26 cellular contexts compared by ENCODE assay signal in the genomic region with DNA sequence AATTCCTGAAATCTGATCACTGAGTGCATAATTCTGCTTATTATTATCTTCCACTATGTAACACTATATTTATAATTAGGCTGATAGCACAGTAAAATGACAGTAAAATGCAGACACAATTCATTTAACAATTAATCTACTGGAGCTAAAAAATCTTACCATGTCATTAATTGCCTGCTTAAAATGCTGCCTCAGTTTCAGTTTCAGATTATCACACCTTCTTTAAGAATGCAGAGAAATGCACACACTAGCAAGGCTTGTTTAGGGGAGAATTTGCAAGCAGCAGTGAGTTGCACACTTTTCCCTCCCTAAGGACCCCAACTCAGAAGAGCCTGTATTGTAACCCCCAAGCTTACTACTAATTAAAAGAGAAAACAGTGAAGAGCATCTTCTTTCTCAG.
A peak's percentile ranks its signal among the peaks of the same experiment; 100 is the strongest.
DNase-seq lines count a peak whose midpoint lies in the region; ATAC-seq, FAIRE-seq and TF ChIP-seq lines count a peak whose summit lies in the region.
"Had no signal": no experiment of that assay in that cellular context is flagged by ENCODE, and none has a peak within 500 bp of the region (broad histone marks: within the 10 kb centered on the region; RNA-seq: fewer than 3 reads in every experiment).

No MANE protein-coding gene starts in this region.

- H3K4me1 ChIP-seq in MM.1S (ENCODE audit: low read length), result peaks cover 16% of the 10 kb centered on the region
- H3K4me1 ChIP-seq in smooth muscle cell (ENCODE audit: low read depth), result peaks cover 8% of the 10 kb centered on the region
- peaks cover 0 to 7% (median 0%) of the 10 kb centered on the region in 4 donors for H3K4me1 ChIP-seq in tibial nerve
- H3K4me1 ChIP-seq: SJCRH30 had no signal

- no peaks in the 10 kb centered on the region for H3K9me3 ChIP-seq in MM.1S (replicated peaks; ENCODE audit: insufficient read depth, low read length)
- H3K9me3 ChIP-seq in smooth muscle cell (replicated peaks; ENCODE audit: low read depth), result no peaks in the 10 kb centered on the region
- no peaks in the 10 kb centered on the region for H3K9me3 ChIP-seq in tibial nerve
- H3K9me3 ChIP-seq: MG63, SJCRH30 had no signal

- H3K4me3 ChIP-seq in MM.1S (ENCODE audit: low read length) (peak overlapping the region; percentile 15; the same call in 1 of the 2 replicates), smooth muscle cell (no peak overlapping the region), tibial nerve (no peak overlapping the region)
- H3K4me3 ChIP-seq: GM23248, K562, MG63, SJCRH30 had no signal

- TF ChIP-seq POLR2A in GM12891 (IDR thresholded peaks at IDR 0.05; ENCODE audit: low read depth, low read length) (no peak), tibial nerve (IDR thresholded peaks at IDR 0.05) (no peak)

- no peaks in the 10 kb centered on the region for H3K27me3 ChIP-seq in MM.1S (replicated peaks; ENCODE audit: insufficient read depth, low read length)
- no peaks in the 10 kb centered on the region for H3K27me3 ChIP-seq in smooth muscle cell (ENCODE audit: low read depth)
- no peaks in the 10 kb centered on the region for H3K27me3 ChIP-seq in tibial nerve
- H3K27me3 ChIP-seq: MG63, SJCRH30 had no signal

- FAIRE-seq in GM12891 (lab: Jason Lieb, UNC), result peak; percentile 75
- peak; percentile 80 for FAIRE-seq in GM18507 (lab: Jason Lieb, UNC)
- FAIRE-seq: HTR-8/SVneo, K562 had no signal

- H4K20me1 ChIP-seq in MM.1S (ENCODE audit: insufficient read depth, low read length) (no peaks in the 10 kb centered on the region), smooth muscle cell (ENCODE audit: low read depth) (peaks cover 7% of the 10 kb centered on the region)

- H3K4me2 ChIP-seq in MM.1S (ENCODE audit: low read depth, low read length) (peak overlapping the region; percentile 64), smooth muscle cell (peak overlapping the region; percentile 12)

- H3K27ac ChIP-seq in MM.1S (ENCODE audit: low read length), result peak overlapping the region; percentile 4; the same call in 1 of the 2 replicates
- H3K27ac ChIP-seq in smooth muscle cell (ENCODE audit: low read depth), result peak overlapping the region; percentile 32
- H3K27ac ChIP-seq in tibial nerve, result no peak overlapping the region
- H3K27ac ChIP-seq: GM23248, SJCRH30 had no signal

- peaks cover 7% of the 10 kb centered on the region; the same call in 1 of the 2 replicates for H3F3A ChIP-seq in MM.1S (ENCODE audit: insufficient read depth, low read length)
- H3F3A ChIP-seq in smooth muscle cell (ENCODE audit: low read depth), result peaks cover 4% of the 10 kb centered on the region

- no peaks in the 10 kb centered on the region for H3K36me3 ChIP-seq in MM.1S (replicated peaks; ENCODE audit: insufficient read depth, low read length)
- no peaks in the 10 kb centered on the region for H3K36me3 ChIP-seq in smooth muscle cell (ENCODE audit: low read depth)
- H3K36me3 ChIP-seq in tibial nerve, result peaks cover 0 to 3% (median 0%) of the 10 kb centered on the region in 3 donors
- H3K36me3 ChIP-seq: MG63 had no signal

- TF ChIP-seq CTCF in MM.1S (IDR thresholded peaks at IDR 0.05; ENCODE audit: low read length) (no peak), smooth muscle cell (IDR thresholded peaks at IDR 0.05; ENCODE audit: borderline replicate concordance, insufficient read depth, poor library complexity, severe bottlenecking) (no peak), tibial nerve (IDR thresholded peaks at IDR 0.05) (no peak)

- H3K79me2 ChIP-seq in MM.1S (ENCODE audit: low read length), result no peaks in the 10 kb centered on the region
- no peaks in the 10 kb centered on the region for H3K79me2 ChIP-seq in smooth muscle cell (ENCODE audit: low read depth)

- TF ChIP-seq EP300 in tibial nerve (IDR thresholded peaks at IDR 0.05), result no peak

- no peak for ATAC-seq in HG03457 (IDR thresholded peaks at IDR 0.05; ENCODE audit: unreplicated experiment)
- no peak for ATAC-seq in GM18519 (IDR thresholded peaks at IDR 0.05; ENCODE audit: low FRiP score, unreplicated experiment)
- ATAC-seq: K562, PC-3, Right ventricle myocardium inferior, SK-N-SH treated with all-trans-retinoic acid at 6 μM for 48 hours had no signal

- no peak overlapping the region for H3K9ac ChIP-seq in MM.1S (ENCODE audit: low read length)
- H3K9ac ChIP-seq in smooth muscle cell (ENCODE audit: low read depth), result no peak overlapping the region
- H3K9ac ChIP-seq: GM23248 had no signal

- no peaks in the 10 kb centered on the region for H3K9me2 ChIP-seq in MM.1S (replicated peaks; ENCODE audit: insufficient read depth, low read length)

- DNase-seq in GM12891 (ENCODE audit: insufficient read length, low spot score) (no peak), GM18507 (ENCODE audit: extremely low spot score, insufficient read length, low read depth) (no peak), MM.1S (peak; percentile 53), smooth muscle cell (lab: John Stamatoyannopoulos, UW; ENCODE audit: unreplicated experiment) (no peak), tibial nerve (ENCODE audit: low spot score in 2 of 2) (no peak)
- DNase-seq: Calu3; DMS79 treated with DMSO at 0.1 percent for 48 hours; GF-D8; GM23248; H7; MG63; NCI-H1417; NCI-H1694; NCI-H2029 treated with DMSO at 0.1 percent for 48 hours; NCI-H446 treated with DMSO at 0.1 percent for 48 hours; NCI-H526; NCI-H82; NK-92 treated with Interleukin-12 subunit alpha and Interleukin-12 subunit beta, amount 100 ng/mL, for 24 hours; PC-3; SJCRH30 had no signal

- H2AFZ ChIP-seq in MM.1S (ENCODE audit: low read length) (0 out of 2 replicates have a peak overlapping the region, but pooled peaks have one; percentile 15), smooth muscle cell (ENCODE audit: low read depth) (no peak overlapping the region)
- H2AFZ ChIP-seq: GM23248 had no signal

TF ChIP-seq in GM12891, 5 proteins besides CTCF, POLR2A, EP300 and RAD21:
- TF ChIP-seq POU2F2 (IDR thresholded peaks at IDR 0.05; ENCODE audit: low read depth, low read length), result no peak
- no peak for TF ChIP-seq POLR2AphosphoS5 (IDR thresholded peaks at IDR 0.05; ENCODE audit: low read depth, low read length)
- TF ChIP-seq PAX5 (IDR thresholded peaks at IDR 0.05; ENCODE audit: insufficient read depth, low read length, severe bottlenecking), result no peak
- TF ChIP-seq TAF1 (IDR thresholded peaks at IDR 0.05; ENCODE audit: low read depth, low read length), result no peak
- no peak for TF ChIP-seq SPI1 (IDR thresholded peaks at IDR 0.05; ENCODE audit: low read depth, low read length)
TF ChIP-seq in GM12891: peak in this region for 0.

Comparison
In these comparisons a context has a peak if more than half of its experiments do, and no peak if none do; other contexts are left out.
1. H3K27ac ChIP-seq: peak in MM.1S (single experiment) and smooth muscle cell (single experiment); none in tibial nerve (0 of 4).